Comparison of ENCODE assay signal across 8 cellular contexts in the genomic region with DNA sequence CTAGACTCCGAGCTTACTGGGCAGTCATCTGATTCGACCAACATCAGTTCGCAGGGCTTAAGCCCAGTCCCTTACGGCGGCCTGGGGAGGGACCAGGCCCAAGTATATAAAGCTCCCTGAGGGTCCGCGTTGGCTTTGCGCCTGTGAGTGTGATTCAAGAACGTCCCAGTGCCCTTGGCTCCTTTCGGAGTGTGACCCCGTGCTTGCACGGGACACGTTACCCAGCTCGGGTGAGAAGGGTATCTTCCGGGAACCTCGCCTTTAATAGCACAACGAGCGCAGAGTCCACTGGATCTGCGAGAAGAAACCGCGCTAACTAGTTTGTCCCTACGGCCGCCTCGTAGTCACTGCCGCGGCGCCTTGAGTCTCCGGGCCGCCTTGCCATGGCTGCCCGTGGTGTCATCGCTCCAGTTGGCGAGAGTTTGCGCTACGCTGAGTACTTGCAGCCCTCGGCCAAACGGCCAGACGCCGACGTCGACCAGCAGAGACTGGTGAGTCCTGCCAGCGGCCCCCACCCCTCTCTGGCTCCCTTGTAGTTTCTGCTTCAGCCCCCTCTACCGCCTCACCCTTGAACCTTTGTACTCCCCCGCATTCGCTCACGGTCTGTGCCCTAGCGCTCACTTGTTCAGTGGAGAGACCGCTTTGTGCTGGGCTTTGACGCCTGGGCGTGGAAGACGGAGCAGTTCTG. TPM values are rescaled to one million over a fixed set of nuclear protein-coding genes. Genes with fewer than 3 reads are reported as not detected.
A peak's percentile ranks its signal among the peaks of the same experiment; 100 is the strongest.
DNase-seq lines count a peak whose midpoint lies in the region; ATAC-seq and TF ChIP-seq lines count a peak whose summit lies in the region.

Gene DNAJC15, plus strand, starts transcription at position 343 of the 688 bp plus-strand sequence. Its CDS starts 41 bp downstream, at position 384.

- peaks cover 8% of the 10 kb centered on the region; the same call in 2 of the 3 replicates for H3K36me3 Mint-ChIP-seq in GM23338 (ENCODE audit: low read depth)
- H3K36me3 Mint-ChIP-seq in chondrocyte (ENCODE audit: low read depth): peaks cover 10% of the 10 kb centered on the region

- no peaks in the 10 kb centered on the region for H3K36me3 ChIP-seq in GM23338 (ENCODE audit: insufficient read depth)
- peaks cover 6% of the 10 kb centered on the region for H3K36me3 ChIP-seq in MG63

- 0 out of 2 replicates have a peak, but pooled peaks cover 4% of the 10 kb centered on the region for H4K20me1 ChIP-seq in GM23338 (replicated peaks; ENCODE audit: insufficient read depth)

- peak within 1 kb of the TSS; percentile 99 for H2AFZ ChIP-seq in GM23338

- peaks cover 38% of the 10 kb centered on the region for H3K79me2 ChIP-seq in GM23338 (replicated peaks; ENCODE audit: insufficient read depth)

- peak within 1 kb of the TSS; percentile 88 for H3K4me3 ChIP-seq in GM23338
- peak within 1 kb of the TSS; percentile 66 for H3K4me3 ChIP-seq in MG63

- H3K4me1 Mint-ChIP-seq in GM23338 (peaks cover 7% of the 10 kb centered on the region), chondrocyte (ENCODE audit: low read depth) (peaks cover 48% of the 10 kb centered on the region)

- H3K9me2 ChIP-seq in GM23338 (ENCODE audit: insufficient read depth): no peaks in the 10 kb centered on the region

- H3K9me3 ChIP-seq in MG63: no peaks in the 10 kb centered on the region

- H3K4me2 ChIP-seq in GM23338: peak within 1 kb of the TSS; percentile 96

- peaks cover 14% of the 10 kb centered on the region for H3K4me1 ChIP-seq in GM23338 (ENCODE audit: insufficient read depth)

- H3F3A ChIP-seq in GM23338 (replicated peaks; ENCODE audit: low read depth): no peaks in the 10 kb centered on the region

- H3K27ac Mint-ChIP-seq in GM23338 (peak within 1 kb of the TSS; percentile 87), chondrocyte (ENCODE audit: unreplicated experiment) (peak within 1 kb of the TSS; percentile 99)

- H3K4me3 Mint-ChIP-seq in GM23338 (peak within 1 kb of the TSS; percentile 97), chondrocyte (ENCODE audit: unreplicated experiment) (peak within 1 kb of the TSS; percentile 99)

- no peaks in the 10 kb centered on the region for H3K27me3 ChIP-seq in GM23338 (ENCODE audit: insufficient read depth)
- H3K27me3 ChIP-seq in MG63: no peaks in the 10 kb centered on the region

- ATAC-seq in GM23338: peak; percentile 87

- TF ChIP-seq CTCF in GM23338 (conservative IDR thresholded peaks at IDR 0.05; ENCODE audit: low read depth in 2 of 2) (peak in 1 of 2 experiments; percentile 18; a peak in 1 of 4 replicates), chondrocyte (IDR thresholded peaks at IDR 0.05) (peak; percentile 44)

- H3K27me3 Mint-ChIP-seq in GM23338 (ENCODE audit: insufficient read depth, low read depth, poor library complexity): peaks cover 12% of the 10 kb centered on the region
- H3K27me3 Mint-ChIP-seq in chondrocyte (ENCODE audit: low read depth): no peaks in the 10 kb centered on the region

- H3K27ac ChIP-seq in GM23338 (ENCODE audit: low read depth): 0 out of 2 replicates have a peak within 1 kb of the TSS, but pooled peaks have one; percentile 28

- DNase-seq in ELR (ENCODE audit: low read depth) (peak; percentile 91), GM23338 (ENCODE audit: low spot score) (peak; percentile 91), MG63 (peak; percentile 89), chondrocyte (ENCODE audit: low spot score) (peak; percentile 91), kidney glomerular epithelial cell (lab: John Stamatoyannopoulos, UW) (peak; percentile 61)
- DNase-seq in activated CD4-positive, alpha-beta T cell treated with anti-CD3 and anti-CD28 coated beads for 24 hours (ENCODE audit: low read depth in 2 of 2): peak; percentile 54 to 63
- peak; percentile 68 to 72 for DNase-seq in stimulated activated CD4-positive, alpha-beta T cell treated with anti-CD3 and anti-CD28 coated beads, Interleukin-15, amount 100 ng/mL, for 48 hours (ENCODE audit: low read depth in 2 of 2)
- no peak for DNase-seq in NK-92 treated with Interleukin-12 subunit alpha and Interleukin-12 subunit beta, amount 100 ng/mL, for 24 hours (lab: John Stamatoyannopoulos, UW)

- peaks cover 6% of the 10 kb centered on the region; the same call in 2 of the 3 replicates for H3K9me3 Mint-ChIP-seq in GM23338
- peaks cover 3% of the 10 kb centered on the region for H3K9me3 Mint-ChIP-seq in chondrocyte (ENCODE audit: low read depth)

TF ChIP-seq in GM23338, 12 proteins besides CTCF, POLR2A, EP300 and RAD21:
- peak; percentile 74 for TF ChIP-seq POLR2AphosphoS5 (IDR thresholded peaks at IDR 0.05; ENCODE audit: low read depth)
- TF ChIP-seq CREB1 (CRISPR knock-in tag; IDR thresholded peaks at IDR 0.05; ENCODE audit: low read depth): peak; percentile 69
- TF ChIP-seq ZNF114 (CRISPR knock-in tag; IDR thresholded peaks at IDR 0.05): peak; percentile 78; the same call in 1 of the 2 replicates
- TF ChIP-seq STAT1 (IDR thresholded peaks at IDR 0.05; ENCODE audit: unreplicated experiment): no peak
- TF ChIP-seq, protein P1, sequence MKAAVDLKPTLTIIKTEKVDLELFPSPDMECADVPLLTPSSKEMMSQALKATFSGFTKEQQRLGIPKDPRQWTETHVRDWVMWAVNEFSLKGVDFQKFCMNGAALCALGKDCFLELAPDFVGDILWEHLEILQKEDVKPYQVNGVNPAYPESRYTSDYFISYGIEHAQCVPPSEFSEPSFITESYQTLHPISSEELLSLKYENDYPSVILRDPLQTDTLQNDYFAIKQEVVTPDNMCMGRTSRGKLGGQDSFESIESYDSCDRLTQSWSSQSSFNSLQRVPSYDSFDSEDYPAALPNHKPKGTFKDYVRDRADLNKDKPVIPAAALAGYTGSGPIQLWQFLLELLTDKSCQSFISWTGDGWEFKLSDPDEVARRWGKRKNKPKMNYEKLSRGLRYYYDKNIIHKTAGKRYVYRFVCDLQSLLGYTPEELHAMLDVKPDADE (IDR thresholded peaks at IDR 0.05): 0 out of 2 replicates have a peak, but pooled peaks have one; percentile 26

RNA-seq across cellular contexts. Expression of gene DNAJC15, which starts in this region (rescaled TPM):
- 5.6 and 11.4 TPM in 2 replicates for total RNA-seq in GM23338 (2014; rRNA removed; shearing (Covaris generic))
- 80.4 and 82.5 TPM in 2 replicates for polyA plus RNA-seq in GM23338 (2016; fragmentation: Nextera tagmentation; extraction: Ambion mirVana)
- total RNA-seq in MG63 (2014; rRNA removed; shearing (Covaris generic); ENCODE audit: low replicate concordance): 7.6 and 36.8 TPM in 2 replicates
- 18.0 to 24.3 TPM (median 21.6 TPM) in 3 replicates for total RNA-seq in chondrocyte
